In the genomic region with DNA sequence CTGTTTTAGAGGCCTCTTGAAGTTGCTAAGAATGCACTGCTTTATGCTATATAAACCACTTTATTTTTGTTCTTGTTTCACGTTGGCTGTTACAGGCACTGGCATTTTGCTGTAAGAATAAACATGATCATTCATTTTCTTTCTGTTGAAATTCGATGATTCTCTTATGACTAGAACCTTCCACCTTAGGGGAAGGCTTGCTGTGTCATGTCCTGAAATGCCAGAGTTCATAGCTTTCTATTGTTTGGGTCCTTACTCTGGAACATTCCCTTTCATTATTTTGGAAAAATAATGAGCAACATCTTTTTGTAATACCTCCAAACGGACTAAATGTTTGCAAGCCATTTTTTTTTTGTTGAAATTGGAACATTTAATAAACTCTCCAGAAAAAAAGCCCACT, we compare ENCODE assay signal across 21 cellular contexts.
"Had no signal": no experiment of that assay in that cellular context is flagged by ENCODE, and none has a peak within 500 bp of the region (broad histone marks: within the 10 kb centered on the region; RNA-seq: fewer than 3 reads in every experiment).

No MANE protein-coding gene starts in this region.

- H3K36me3 Mint-ChIP-seq: activated naive CD4-positive, alpha-beta T cell treated with anti-CD3 and anti-CD28 coated beads, Interleukin-2, amount 50 U/mL, for 72 hours; memory B cell; naive B cell; stimulated activated memory B cell treated with anti-CD40 and anti-IgM and Interleukin-4, amounts not matched to agents 10 μg/mL and 1 μg/mL and 100 μg/mL, for 72 hours had no signal

- H3K4me3 ChIP-seq: adrenal gland, gastrocnemius medialis, mucosa of descending colon, pancreas, SK-N-MC, spleen, thoracic aorta, upper lobe of left lung had no signal

- H3K27ac ChIP-seq: adrenal gland, gastrocnemius medialis, pancreas, SK-N-MC, spleen, thoracic aorta, upper lobe of left lung had no signal

- H3K36me3 ChIP-seq: adrenal gland, gastrocnemius medialis, pancreas, spleen, thoracic aorta, upper lobe of left lung had no signal

- H3K4me3 Mint-ChIP-seq: effector memory CD8-positive, alpha-beta T cell; memory B cell; naive B cell; stimulated activated memory B cell treated with anti-CD40 and anti-IgM and Interleukin-4, amounts not matched to agents 10 μg/mL and 1 μg/mL and 100 μg/mL, for 72 hours had no signal

- H3K9me3 ChIP-seq: adrenal gland, gastrocnemius medialis, pancreas, upper lobe of left lung had no signal

- ATAC-seq: activated naive CD4-positive, alpha-beta T cell treated with anti-CD3 and anti-CD28 coated beads, Interleukin-2, amount 50 U/mL, for 72 hours; effector memory CD8-positive, alpha-beta T cell; gastrocnemius medialis; left ventricle myocardium superior; mucosa of descending colon; pancreas; stimulated activated memory B cell treated with anti-CD40 and anti-IgM and Interleukin-4, amounts not matched to agents 10 μg/mL and 1 μg/mL and 100 μg/mL, for 72 hours had no signal

- H3K4me1 ChIP-seq: adrenal gland, gastrocnemius medialis, pancreas, spleen, upper lobe of left lung had no signal

- H3K4me1 Mint-ChIP-seq: naive B cell; stimulated activated memory B cell treated with anti-CD40 and anti-IgM and Interleukin-4, amounts not matched to agents 10 μg/mL and 1 μg/mL and 100 μg/mL, for 72 hours had no signal

- H3K27me3 ChIP-seq: adrenal gland, gastrocnemius medialis, pancreas, spleen, upper lobe of left lung had no signal

- H3K27me3 Mint-ChIP-seq: effector memory CD8-positive, alpha-beta T cell; memory B cell; naive B cell; stimulated activated memory B cell treated with anti-CD40 and anti-IgM and Interleukin-4, amounts not matched to agents 10 μg/mL and 1 μg/mL and 100 μg/mL, for 72 hours had no signal

- DNase-seq: activated CD4-positive, alpha-beta T cell treated with anti-CD3 and anti-CD28 coated beads for 4 hours; activated CD8-positive, alpha-beta memory T cell treated with anti-CD3 and anti-CD28 coated beads for 24 hours; activated CD8-positive, alpha-beta memory T cell treated with anti-CD3 and anti-CD28 coated beads, Interleukin-2, amount 50 U/mL, for 48 hours; activated effector memory CD4-positive, alpha-beta T cell treated with anti-CD3 and anti-CD28 coated beads, Interleukin-2, amount 50 U/mL, for 16 hours; activated T-cell treated with anti-CD3 and anti-CD28 coated beads, Interleukin-2, amount 50 U/mL, for 48 hours; adrenal gland; effector memory CD8-positive, alpha-beta T cell; gastrocnemius medialis; head of caudate nucleus; left ventricle myocardium superior; mucosa of descending colon; naive B cell; pancreas; spleen; stimulated activated CD4-positive, alpha-beta T cell treated with anti-CD3 and anti-CD28 coated beads, Interleukin-4, amount 100 ng/mL, for 4 hours; upper lobe of left lung had no signal

- H3K27ac Mint-ChIP-seq: activated naive CD4-positive, alpha-beta T cell treated with anti-CD3 and anti-CD28 coated beads, Interleukin-2, amount 50 U/mL, for 72 hours; effector memory CD8-positive, alpha-beta T cell; memory B cell; naive B cell; stimulated activated memory B cell treated with anti-CD40 and anti-IgM and Interleukin-4, amounts not matched to agents 10 μg/mL and 1 μg/mL and 100 μg/mL, for 72 hours had no signal
